8 cellular contexts compared by ENCODE assay signal in the genomic region with DNA sequence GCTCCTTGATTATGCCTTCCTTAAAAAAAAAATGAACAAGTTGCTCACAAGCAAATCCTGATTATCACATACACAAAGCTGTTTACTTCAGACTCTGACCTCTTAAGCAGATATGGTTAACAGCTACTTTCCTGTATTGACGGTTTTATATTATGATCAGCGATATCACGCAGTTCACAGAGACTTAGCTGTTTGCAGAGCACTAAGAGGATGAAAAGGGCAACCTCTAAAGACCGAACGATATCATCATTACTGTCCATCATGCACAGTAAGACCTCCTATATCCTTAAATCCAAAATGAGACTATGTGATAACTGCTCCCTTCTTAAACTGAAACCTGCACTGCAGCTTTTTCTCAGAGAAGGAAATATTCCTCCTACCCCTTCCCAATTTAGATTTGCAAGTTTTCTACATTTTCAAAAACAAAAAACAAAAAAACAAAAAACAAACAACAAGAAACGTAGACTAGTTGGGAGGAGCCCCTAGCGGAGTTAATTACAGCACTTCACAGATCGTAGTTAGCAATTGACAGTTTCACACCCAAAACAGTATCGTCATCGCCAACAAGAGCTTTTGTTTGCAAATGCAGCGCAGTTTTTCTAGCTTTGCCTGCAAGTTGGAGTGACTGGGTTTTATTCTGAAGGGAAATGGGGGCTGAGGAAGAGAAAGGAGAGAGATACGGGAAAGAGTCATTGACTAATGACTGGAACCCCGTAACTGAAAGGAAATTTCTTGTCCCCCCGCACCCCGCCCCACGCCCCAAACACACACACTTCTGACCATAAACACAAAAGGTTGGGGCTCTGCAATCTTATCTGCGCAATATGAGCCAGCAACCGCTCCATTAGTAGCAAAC. TPM values are rescaled to one million over a fixed set of nuclear protein-coding genes. Genes with fewer than 3 reads are reported as not detected.
A peak's percentile ranks its signal among the peaks of the same experiment; 100 is the strongest.
DNase-seq lines count a peak whose midpoint lies in the region; ATAC-seq, FAIRE-seq and TF ChIP-seq lines count a peak whose summit lies in the region.

No MANE protein-coding gene starts in this region.

- peak overlapping the region; percentile 53 to 71 for H3K4me3 ChIP-seq in body of pancreas
- peak overlapping the region; percentile 72 to 91 (median 74) for H3K4me3 ChIP-seq in keratinocyte (ENCODE audit: control insufficient read depth in 2 of 3, extremely low read depth in 1 of 3, insufficient read depth in 2 of 3, low read depth in 1 of 3, low read length in 3 of 3)

- DNase-seq in COLO829 (ENCODE audit: low spot score): peak; percentile 14
- DNase-seq in OCI-M1 (lab: John Stamatoyannopoulos, UW): peak; percentile 83
- DNase-seq in body of pancreas: peak in 3 of 4 donors; percentile 25 to 49 (median 29)
- DNase-seq in keratinocyte (ENCODE audit: low read depth, low spot score): no peak
- peak; percentile 52 for DNase-seq in stimulated activated CD4-positive, alpha-beta T cell treated with anti-CD3 and anti-CD28 coated beads, Interleukin-15, amount 100 ng/mL, for 24 hours

- intact Hi-C loops in body of pancreas (cut with DNase I): no loop called here

- peak overlapping the region; percentile 89 for H3K4me2 ChIP-seq in keratinocyte (ENCODE audit: control insufficient read depth, extremely low read depth, insufficient read depth, low read depth, low read length)

- TF ChIP-seq CTCF in body of pancreas (IDR thresholded peaks at IDR 0.05) (peak in 1 of 7 experiments; percentile 6), keratinocyte (optimal IDR thresholded peaks at IDR 0.05 in 1 of 3, IDR thresholded peaks at IDR 0.05 in 1 of 3, conservative IDR thresholded peaks at IDR 0.05 in 1 of 3; ENCODE audit: extremely low read depth in 1 of 3, insufficient read depth in 2 of 3, low read length in 3 of 3) (no peak)

- peaks cover 53% of the 10 kb centered on the region for H3K4me1 ChIP-seq in body of pancreas
- H3K4me1 ChIP-seq in keratinocyte (ENCODE audit: control insufficient read depth, extremely low read depth, insufficient read depth, low read length): peaks cover 21% of the 10 kb centered on the region

- H3K9me3 ChIP-seq in body of pancreas (no peaks in the 10 kb centered on the region), keratinocyte (ENCODE audit: control insufficient read depth, low read depth, low read length) (no peaks in the 10 kb centered on the region)

- H4K20me1 ChIP-seq in keratinocyte (ENCODE audit: control insufficient read depth, extremely low read depth, insufficient read depth, low read length): peaks cover 7% of the 10 kb centered on the region

- FAIRE-seq in keratinocyte (lab: Jason Lieb, UNC): no peak

- peak in 2 of 3 donors; percentile 50 to 52 for TF ChIP-seq POLR2A in body of pancreas (IDR thresholded peaks at IDR 0.05)

- H3K36me3 ChIP-seq in body of pancreas (replicated peaks in 1 of 2; ENCODE audit: insufficient read depth in 1 of 2, low read depth in 2 of 2) (no peaks in the 10 kb centered on the region), keratinocyte (ENCODE audit: control insufficient read depth in 2 of 2, extremely low read depth in 1 of 2, insufficient read depth in 2 of 2, low read length in 2 of 2) (peaks cover 0 to under 1% of the 10 kb centered on the region in 2 experiments)

- 0 to 1% methylated on average over 18 of the region's 18 CpGs for WGBS in body of pancreas, 2 donors

- H3K27me3 ChIP-seq in body of pancreas (no peaks in the 10 kb centered on the region), keratinocyte (ENCODE audit: control insufficient read depth, extremely low read depth, insufficient read depth, low read length) (no peaks in the 10 kb centered on the region)

- H3K79me2 ChIP-seq in keratinocyte (ENCODE audit: control insufficient read depth, insufficient read depth, low read length): peaks cover 63% of the 10 kb centered on the region

- H3K9ac ChIP-seq in keratinocyte (ENCODE audit: control insufficient read depth, extremely low read depth, insufficient read depth, low read length): peak overlapping the region; percentile 98

- H3K27ac ChIP-seq in body of pancreas (peak overlapping the region; percentile 98 to 99 (median 98)), keratinocyte (ENCODE audit: control insufficient read depth, insufficient read depth, low read length) (peak overlapping the region; percentile 91)

- ATAC-seq in GM21737 (IDR thresholded peaks at IDR 0.05; ENCODE audit: unreplicated experiment) (peak; percentile 2), body of pancreas (no peak), HG02840 (IDR thresholded peaks at IDR 0.05; ENCODE audit: low FRiP score, unreplicated experiment) (no peak), GM18519 (IDR thresholded peaks at IDR 0.05; ENCODE audit: low FRiP score, unreplicated experiment) (no peak)

- dilution Hi-C loops in keratinocyte (cut with MboI; ENCODE audit: extremely low pct_ligation_motif_present, low sequenced_read_pairs): no loop called here

- no peak overlapping the region for H2AFZ ChIP-seq in keratinocyte (ENCODE audit: control insufficient read depth, low read length)

- H3K9me1 ChIP-seq in keratinocyte (ENCODE audit: control insufficient read depth, extremely low read depth, insufficient read depth, low read length): no peaks in the 10 kb centered on the region

RNA-seq across cellular contexts. Expression of a gene that starts 1.2 kb away (rescaled TPM):
- total RNA-seq in body of pancreas: 10 to 100 TPM; 63.3 to 69.8 TPM
- 42.7 to 58.0 TPM (median 51.4 TPM) in 3 replicates for polyA plus RNA-seq in keratinocyte
- polyA plus RNA-seq in keratinocyte (2011; ENCODE audit: low read depth): 41.3 TPM
- 18.5 and 40.4 TPM in 2 replicates for polyA plus RNA-seq in keratinocyte (2011; cell fraction: cytosol; rRNA removed)
- 46.1 and 58.6 TPM in 2 replicates for polyA plus RNA-seq in keratinocyte (2011; cell fraction: nucleus; rRNA removed)
- polyA plus RNA-seq in keratinocyte (2012; ENCODE audit: low replicate concordance): 36.8 and 51.7 TPM in 2 replicates
- 34.1 to 260 TPM (median 149 TPM) in 3 replicates for polyA minus RNA-seq in keratinocyte
- polyA minus RNA-seq in keratinocyte (2011; cell fraction: cytosol; rRNA and poly(A)+ RNA removed): 74.4 TPM
- 90.0 and 213 TPM in 2 replicates for polyA minus RNA-seq in keratinocyte (2011; cell fraction: nucleus; rRNA and poly(A)+ RNA removed)
